In genomic region chr4:3291411-3291968, GRCh38 we compare ENCODE assay signal across 1 cellular context.
TF ChIP-seq lines count a peak whose summit lies in the region.

No MANE protein-coding gene starts in this region.

TF ChIP-seq in K562, 482 proteins besides CTCF, POLR2A, EP300 and RAD21 (continued from another document):
- TF ChIP-seq FOXP4 (CRISPR knock-in tag; IDR thresholded peaks at IDR 0.05; ENCODE audit: borderline replicate concordance), result no peak
- no peak for TF ChIP-seq TFAP4 (CRISPR knock-in tag; IDR thresholded peaks at IDR 0.05; ENCODE audit: borderline replicate concordance)
- no peak for TF ChIP-seq ILK (tag; IDR thresholded peaks at IDR 0.05; ENCODE audit: borderline replicate concordance, low read depth)
TF ChIP-seq in K562: peak in this region for 0.
